8 cellular contexts compared by ENCODE assay signal in the genomic region with DNA sequence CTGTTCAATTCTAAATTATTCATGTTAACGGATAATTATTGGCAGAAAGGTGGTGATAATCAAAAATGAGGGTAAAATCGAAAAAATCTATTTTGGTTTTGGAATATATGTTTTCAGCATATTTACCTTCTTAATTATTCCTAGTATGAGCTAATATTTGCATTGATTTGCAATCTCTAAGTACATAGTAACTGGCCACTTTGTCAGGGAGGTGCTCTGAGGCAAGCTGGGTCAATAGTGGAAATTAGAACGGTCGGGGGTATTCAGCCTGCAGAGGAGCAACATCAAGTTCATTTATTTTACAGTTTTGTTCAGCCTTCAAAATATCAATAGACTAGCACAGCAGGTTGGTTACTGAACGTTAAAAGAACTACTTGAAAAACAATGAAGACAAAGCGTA.
DNase-seq lines count a peak whose midpoint lies in the region; ATAC-seq and TF ChIP-seq lines count a peak whose summit lies in the region.

No MANE protein-coding gene starts in this region.

- peak overlapping the region; percentile 98 for H3K4me3 Mint-ChIP-seq in stimulated activated effector memory CD8-positive, alpha-beta T cell treated with anti-CD3 and anti-CD28 coated beads, Interleukin-12 subunit alpha, Interleukin-12 subunit beta, amount 100 ng/mL, for 72 hours

- no peaks in the 10 kb centered on the region for H3K9me3 ChIP-seq in SK-N-MC (ENCODE audit: low read depth, low read length)

- peak overlapping the region; percentile 90 for H3K9ac ChIP-seq in SK-N-MC (ENCODE audit: insufficient read length)

- CTCF ChIA-PET in HEK293T (lab: Yijun Ruan, JAX), result no interaction called here

- H3K36me3 ChIP-seq in SK-N-MC (ENCODE audit: insufficient read depth, low read length), result no peaks in the 10 kb centered on the region

- no peak for ATAC-seq in stimulated activated effector memory CD8-positive, alpha-beta T cell treated with anti-CD3 and anti-CD28 coated beads, Interleukin-12 subunit alpha, Interleukin-12 subunit beta, amount 100 ng/mL, for 72 hours

- H3K4me3 ChIP-seq in SK-N-MC (peak overlapping the region; percentile 93), foreskin fibroblast (ENCODE audit: low read depth in 1 of 2, low read length in 2 of 2) (peak overlapping the region; percentile 89 to 97)

- DNase-seq in DMS153 (lab: John Stamatoyannopoulos, UW), result peak; percentile 82
- no peak for DNase-seq in DMS153 treated with DMSO at 0.1 percent for 48 hours (lab: John Stamatoyannopoulos, UW; ENCODE audit: unreplicated experiment)
- DNase-seq in SK-N-MC (ENCODE audit: low read depth, low spot score), result no peak
- no peak for DNase-seq in foreskin fibroblast
- DNase-seq in stimulated activated effector memory CD8-positive, alpha-beta T cell treated with anti-CD3 and anti-CD28 coated beads, Interleukin-12 subunit alpha, Interleukin-12 subunit beta, amount 100 ng/mL, for 72 hours (ENCODE audit: low spot score in 2 of 2), result no peak
- no peak for DNase-seq in head of caudate nucleus
- DNase-seq in NOMO-1 treated with dmso at 0.1 percent for 144 hours (lab: John Stamatoyannopoulos, UW; ENCODE audit: unreplicated experiment), result no peak
- DNase-seq in HEK293T (ENCODE audit: extremely low spot score), result no peak

- H3K9me3 Mint-ChIP-seq in stimulated activated effector memory CD8-positive, alpha-beta T cell treated with anti-CD3 and anti-CD28 coated beads, Interleukin-12 subunit alpha, Interleukin-12 subunit beta, amount 100 ng/mL, for 72 hours, result no peaks in the 10 kb centered on the region

- no peak overlapping the region for H3K27ac ChIP-seq in SK-N-MC

- TF ChIP-seq CTCF in foreskin fibroblast (IDR thresholded peaks at IDR 0.05; ENCODE audit: low read depth, low read length), result no peak

- intact Hi-C loops in head of caudate nucleus (cut with DNase I), result no loop called here

- peaks cover 69% of the 10 kb centered on the region for H3K36me3 Mint-ChIP-seq in stimulated activated effector memory CD8-positive, alpha-beta T cell treated with anti-CD3 and anti-CD28 coated beads, Interleukin-12 subunit alpha, Interleukin-12 subunit beta, amount 100 ng/mL, for 72 hours

- peaks cover 48% of the 10 kb centered on the region for H3K4me1 Mint-ChIP-seq in stimulated activated effector memory CD8-positive, alpha-beta T cell treated with anti-CD3 and anti-CD28 coated beads, Interleukin-12 subunit alpha, Interleukin-12 subunit beta, amount 100 ng/mL, for 72 hours

- POLR2A ChIA-PET in HEK293T (lab: Yijun Ruan, JAX), result interaction anchor here (1.4 to 4.4 kb wide), 6 partner anchors 12 to 124 kb away, joined by 5 to 33 read pairs (median 12); partner anchors contain the start of gene VPS45

- H3K27ac Mint-ChIP-seq in stimulated activated effector memory CD8-positive, alpha-beta T cell treated with anti-CD3 and anti-CD28 coated beads, Interleukin-12 subunit alpha, Interleukin-12 subunit beta, amount 100 ng/mL, for 72 hours, result peak overlapping the region; percentile 98

TF ChIP-seq in HEK293T, 16 proteins besides CTCF, POLR2A, EP300 and RAD21:
- no peak for TF ChIP-seq FOXA1 (IDR thresholded peaks at IDR 0.05)
- no peak for TF ChIP-seq HDGF (IDR thresholded peaks at IDR 0.05; ENCODE audit: borderline replicate concordance)
